ENCODE assay signal across 27 cellular contexts in the genomic region with DNA sequence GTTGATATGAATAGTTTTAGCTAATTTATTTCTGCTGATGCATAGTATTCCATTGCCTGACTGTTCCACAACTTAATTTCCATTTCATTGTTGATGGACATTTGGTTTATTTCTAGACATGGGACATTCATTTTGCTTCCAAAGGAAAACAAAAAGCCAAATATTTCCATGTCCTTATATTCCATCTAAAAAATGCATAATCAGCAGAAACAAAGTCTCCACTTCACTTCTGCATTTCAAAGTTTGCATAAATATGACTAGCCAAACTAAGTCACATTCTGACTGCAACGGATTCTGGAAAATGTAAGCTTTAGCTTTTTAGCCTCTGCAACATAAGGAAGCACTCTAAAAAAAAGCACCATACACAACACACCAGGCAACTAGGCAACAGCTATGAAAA.
"Had no signal": no experiment of that assay in that cellular context is flagged by ENCODE, and none has a peak within 500 bp of the region (broad histone marks: within the 10 kb centered on the region; RNA-seq: fewer than 3 reads in every experiment).

No MANE protein-coding gene starts in this region.

- H3K4me3 Mint-ChIP-seq: dendritic cell treated with granulocyte-macrophage colony-stimulating factor and Interleukin-4, amounts not matched to agents 40 ng/mL and 50 ng/mL, for 4 days; effector memory CD8-positive, alpha-beta T cell; endodermal cell; mesothelial cell of epicardium; naive B cell had no signal

- H3K27me3 Mint-ChIP-seq: dendritic cell treated with granulocyte-macrophage colony-stimulating factor and Interleukin-4, amounts not matched to agents 40 ng/mL and 50 ng/mL, for 4 days; effector memory CD8-positive, alpha-beta T cell; naive B cell had no signal

- ATAC-seq: effector memory CD8-positive, alpha-beta T cell; esophagus mucosa; gastrocnemius medialis; heart right ventricle; left cardiac atrium; left lung; left ventricle myocardium superior; lower lobe of right lung; mucosa of descending colon had no signal

- H3K27me3 ChIP-seq: esophagus squamous epithelium, gastrocnemius medialis, heart right ventricle, left lung had no signal

- H3K4me1 ChIP-seq: gastrocnemius medialis, heart right ventricle, left lung, lower lobe of right lung had no signal

- H3K27ac ChIP-seq: epithelial cell of prostate, esophagus squamous epithelium, gastrocnemius medialis, heart right ventricle, left lung, lower lobe of right lung had no signal

- FAIRE-seq: endometrium, islet of Langerhans, keratinocyte had no signal

- DNase-seq: cortex of kidney; effector CD8-positive, alpha-beta T cell; effector memory CD8-positive, alpha-beta T cell; endodermal cell; erythroblast; esophagus squamous epithelium; foreskin fibroblast; foreskin melanocyte; gastrocnemius medialis; glutamatergic neuron; head of caudate nucleus; heart right ventricle; hippocampal formation; left cardiac atrium; left lung; left ventricle myocardium superior; lower lobe of right lung; mesenchymal stem cell; mucosa of descending colon; naive B cell had no signal

- H3K36me3 ChIP-seq: esophagus squamous epithelium, gastrocnemius medialis, heart right ventricle, left lung, lower lobe of right lung had no signal

- H3K9me3 ChIP-seq: esophagus squamous epithelium, gastrocnemius medialis, lower lobe of right lung, mucosa of descending colon had no signal

- H3K27ac Mint-ChIP-seq: dendritic cell treated with granulocyte-macrophage colony-stimulating factor and Interleukin-4, amounts not matched to agents 40 ng/mL and 50 ng/mL, for 4 days; effector memory CD8-positive, alpha-beta T cell; endodermal cell; mesothelial cell of epicardium; naive B cell had no signal

- H3K4me1 Mint-ChIP-seq: endodermal cell, mesothelial cell of epicardium, naive B cell had no signal

- H3K4me3 ChIP-seq: esophagus squamous epithelium, gastrocnemius medialis, heart right ventricle, left lung, lower lobe of right lung, mucosa of descending colon had no signal
